ENCODE assay signal across 11 cellular contexts in the genomic region with DNA sequence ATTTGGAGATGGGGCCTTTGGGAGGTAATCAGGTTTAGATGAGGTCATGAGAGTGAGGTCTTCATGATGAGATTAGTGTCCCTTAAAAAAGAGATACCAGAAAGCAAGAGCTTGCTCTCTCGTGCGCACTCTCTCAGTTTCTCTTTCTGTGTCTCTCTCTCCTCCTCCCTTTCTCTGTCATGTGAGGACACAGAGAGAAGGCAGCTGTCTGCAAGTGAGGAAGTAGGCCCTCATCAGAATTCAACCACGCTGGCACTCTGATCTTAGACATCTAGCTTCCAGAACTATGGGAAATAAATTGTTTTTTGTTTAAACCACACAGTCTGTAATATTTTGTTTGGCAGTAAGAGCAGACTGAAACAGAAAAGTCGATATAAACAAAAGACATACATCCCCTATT.
DNase-seq lines count a peak whose midpoint lies in the region; ATAC-seq, FAIRE-seq and TF ChIP-seq lines count a peak whose summit lies in the region.
"Had no signal": no experiment of that assay in that cellular context is flagged by ENCODE, and none has a peak within 500 bp of the region (broad histone marks: within the 10 kb centered on the region; RNA-seq: fewer than 3 reads in every experiment).

No MANE protein-coding gene starts in this region.

- POLR2A ChIA-PET in T-cell (lab: Charles Lee), result no interaction called here

- no peak for FAIRE-seq in D721Med (lab: Jason Lieb, UNC)

- no peaks in the 10 kb centered on the region for H3K36me3 ChIP-seq in mucosa of descending colon (ENCODE audit: low read depth)

- H3K4me1 Mint-ChIP-seq in T-cell (no peaks in the 10 kb centered on the region), Calu3 (ENCODE audit: low read depth, unreplicated experiment) (no peaks in the 10 kb centered on the region)

- CTCF ChIA-PET in T-cell (lab: Charles Lee) (no interaction called here), Calu3 (lab: Charles Lee) (interaction anchor here (0.6 kb wide), 1 partner anchor 926 kb away, joined by 3 read pairs; no protein-coding TSS in a partner anchor)

- H3K36me3 Mint-ChIP-seq in T-cell, result no peaks in the 10 kb centered on the region
- H3K36me3 Mint-ChIP-seq in Calu3 (ENCODE audit: insufficient read depth, unreplicated experiment), result no peaks in the 10 kb centered on the region
- H3K36me3 Mint-ChIP-seq: brain had no signal

- in situ Hi-C loops in KBM-7 (cut with MboI; ENCODE audit: low pct_unique_long_range_greater_than_20kb, low sequenced_read_pairs), result no loop called here

- H3K4me1 ChIP-seq in mucosa of descending colon (ENCODE audit: low read depth), result peaks cover 3% of the 10 kb centered on the region

- H3K4me3 Mint-ChIP-seq in T-cell (no peak overlapping the region), Calu3 (ENCODE audit: low read depth, unreplicated experiment) (no peak overlapping the region)
- H3K4me3 Mint-ChIP-seq: brain had no signal

- H3K27me3 Mint-ChIP-seq in T-cell (no peaks in the 10 kb centered on the region), Calu3 (ENCODE audit: unreplicated experiment) (no peaks in the 10 kb centered on the region)
- H3K27me3 Mint-ChIP-seq: brain had no signal

- no peaks in the 10 kb centered on the region for H3K9me3 ChIP-seq in mucosa of descending colon

- H3K27ac Mint-ChIP-seq in T-cell (no peak overlapping the region), Calu3 (ENCODE audit: unreplicated experiment) (no peak overlapping the region)

- DNase-seq in KBM-7 (peak; percentile 52), mucosa of descending colon (peak in 1 of 3 donors; percentile 20), amniotic stem cell (lab: John Stamatoyannopoulos, UW) (no peak), T-cell (no peak), Calu3 (no peak), D721Med (ENCODE audit: insufficient read length, low spot score) (no peak)
- DNase-seq: activated CD4-positive, CD25-positive, alpha-beta regulatory T cell treated with anti-CD3 and anti-CD28 coated beads, Interleukin-2, amount 50 U/mL, for 72 hours; NCI-H2171 treated with DMSO at 0.1 percent for 48 hours had no signal

- ATAC-seq in GM19023 (IDR thresholded peaks at IDR 0.05; ENCODE audit: unreplicated experiment) (peak; percentile 99), HG02642 (IDR thresholded peaks at IDR 0.05; ENCODE audit: poor library complexity, unreplicated experiment) (peak; percentile 99), mucosa of descending colon (peak; percentile 17), T-cell (replicated peaks in 1 of 4) (no peak)

- no peak overlapping the region for H3K4me3 ChIP-seq in mucosa of descending colon

- no peaks in the 10 kb centered on the region for H3K9me3 Mint-ChIP-seq in T-cell
- H3K9me3 Mint-ChIP-seq in Calu3 (ENCODE audit: low read depth, unreplicated experiment), result no peaks in the 10 kb centered on the region

- no peak for TF ChIP-seq CTCF in mucosa of descending colon (IDR thresholded peaks at IDR 0.05)
- no peak for TF ChIP-seq CTCF in Calu3 (IDR thresholded peaks at IDR 0.05; ENCODE audit: unreplicated experiment)
- no peak for TF ChIP-seq CTCF in D721Med (IDR thresholded peaks at IDR 0.05; ENCODE audit: insufficient read depth, missing control alignments)

- intact Hi-C loops in mucosa of descending colon (cut with DNase I, micrococcal nuclease), result no loop called here
- intact Hi-C loops in Calu3 (cut with micrococcal nuclease; ENCODE audit: unreplicated experiment), result no loop called here

- no TSS peak for BruUV-seq in Calu3 (replicated peaks; lab: Mats Ljungman, UMichigan)

Comparison
In these comparisons a context has a peak if more than half of its experiments do, and no peak if none do; other contexts are left out.
1. ATAC-seq: peak in GM19023 (single experiment), HG02642 (single experiment) and mucosa of descending colon (single experiment); none in T-cell (0 of 4).